10 cellular contexts compared by ENCODE assay signal in the genomic region with DNA sequence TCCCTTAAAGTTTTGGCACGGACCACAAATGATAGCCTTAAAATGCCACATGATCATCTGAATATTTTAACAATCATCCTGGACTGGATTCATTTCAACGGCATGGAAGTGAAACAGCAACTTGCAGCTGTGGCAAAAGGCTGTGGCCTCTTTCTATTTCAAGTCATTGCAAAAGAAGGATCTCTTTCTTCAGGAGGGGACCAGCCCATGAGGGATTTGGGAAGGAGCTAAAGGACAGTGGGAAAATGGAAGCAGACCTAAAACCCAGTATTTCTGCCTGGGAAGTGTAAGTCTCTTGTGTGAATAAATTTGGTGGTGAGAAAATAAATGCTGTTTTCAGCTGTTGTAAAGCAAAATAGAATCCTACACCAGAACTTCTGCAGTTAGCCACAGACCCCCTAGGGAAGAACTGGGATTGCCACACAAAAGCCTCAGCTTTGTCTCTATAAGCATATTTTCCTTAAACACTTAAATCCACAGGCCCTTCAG.
DNase-seq lines count a peak whose midpoint lies in the region; ATAC-seq and TF ChIP-seq lines count a peak whose summit lies in the region.
"Had no signal": no experiment of that assay in that cellular context is flagged by ENCODE, and none has a peak within 500 bp of the region (broad histone marks: within the 10 kb centered on the region; RNA-seq: fewer than 3 reads in every experiment).

No MANE protein-coding gene starts in this region.

- no peak for ATAC-seq in GM19455 (IDR thresholded peaks at IDR 0.05; ENCODE audit: unreplicated experiment)
- no peak for ATAC-seq in HG03135 (IDR thresholded peaks at IDR 0.05; ENCODE audit: unreplicated experiment)

- H3K79me2 ChIP-seq in OCI-LY7 (ENCODE audit: insufficient read depth, low read depth, low read length) = no peaks in the 10 kb centered on the region

- no peak overlapping the region for H3K4me2 ChIP-seq in OCI-LY7 (ENCODE audit: low read length)

- no peaks in the 10 kb centered on the region for H3K27me3 ChIP-seq in esophagus squamous epithelium

- no peak overlapping the region for H2AFZ ChIP-seq in OCI-LY7 (ENCODE audit: low read length)

- BruUV-seq in OCI-LY7 (replicated peaks; lab: Mats Ljungman, UMichigan) = no TSS peak

- WGBS in esophagus squamous epithelium, 2 donors = 5 to 6% methylated on average over 2 of the region's 2 CpGs

- H3K27ac ChIP-seq in esophagus squamous epithelium = peak overlapping the region; percentile 54 to 84 (median 80)
- H3K27ac ChIP-seq in OCI-LY7 (ENCODE audit: low read depth, low read length, poor library complexity, severe bottlenecking) = no peak overlapping the region
- H3K27ac ChIP-seq: C4-2B had no signal

- intact Hi-C loops in esophagus squamous epithelium (cut with DNase I) (no loop called here), OCI-LY7 (cut with micrococcal nuclease; ENCODE audit: unreplicated experiment) (no loop called here)

- TF ChIP-seq CTCF in esophagus squamous epithelium (IDR thresholded peaks at IDR 0.05) (no peak), OCI-LY7 (conservative IDR thresholded peaks at IDR 0.05; ENCODE audit: low read length) (no peak)

- CTCF ChIA-PET in OCI-LY7 (lab: Charles Lee; ENCODE audit: unreplicated experiment) = no interaction called here

- H3K36me3 ChIP-seq in esophagus squamous epithelium (no peaks in the 10 kb centered on the region), OCI-LY7 (ENCODE audit: insufficient read depth, low read length) (no peaks in the 10 kb centered on the region)

- H3K4me3 ChIP-seq in esophagus squamous epithelium (peak overlapping the region in 1 of 4 donors; percentile 0), OCI-LY7 (ENCODE audit: low read depth, low read length, poor library complexity, severe bottlenecking) (no peak overlapping the region)

- DNase-seq in AG08395 (ENCODE audit: low spot score) (peak; percentile 41), OCI-M1 (lab: John Stamatoyannopoulos, UW) (peak; percentile 79), esophagus squamous epithelium (lab: John Stamatoyannopoulos, UW) (no peak), myocyte (ENCODE audit: low read depth) (peak; percentile 93), OCI-LY7 (ENCODE audit: low spot score) (no peak), RKO (ENCODE audit: low spot score) (no peak)
- DNase-seq: NCI-H510A treated with DMSO at 0.1 percent for 48 hours had no signal

- peak in 1 of 4 donors; percentile 12 for TF ChIP-seq POLR2A in esophagus squamous epithelium (IDR thresholded peaks at IDR 0.05)

- H3K9me2 ChIP-seq in OCI-LY7 (ENCODE audit: insufficient read depth, low read length) = no peaks in the 10 kb centered on the region

- POLR2A ChIA-PET in OCI-LY7 (lab: Charles Lee) = interaction anchor here (0.6 kb wide), 1 partner anchor 463 kb away, joined by 3 read pairs; no protein-coding TSS in a partner anchor

- H4K20me1 ChIP-seq in OCI-LY7 (ENCODE audit: insufficient read depth, low read length) = no peaks in the 10 kb centered on the region

- no peaks in the 10 kb centered on the region for H3K9me3 ChIP-seq in esophagus squamous epithelium
- H3K9me3 ChIP-seq in OCI-LY7 (ENCODE audit: low read length) = no peaks in the 10 kb centered on the region

- peaks cover 20 to 69% (median 35%) of the 10 kb centered on the region in 3 donors for H3K4me1 ChIP-seq in esophagus squamous epithelium
- H3K4me1 ChIP-seq in OCI-LY7 (ENCODE audit: insufficient read depth, low read length, poor library complexity, severe bottlenecking) = no peaks in the 10 kb centered on the region

Comparison
In these comparisons a context has a peak if more than half of its experiments do, and no peak if none do; other contexts are left out.
1. DNase-seq: peak in AG08395 (single experiment), OCI-M1 (single experiment) and myocyte (single experiment); none in esophagus squamous epithelium (single experiment), OCI-LY7 (single experiment) and RKO (single experiment).